ENCODE assay signal across 8 cellular contexts in genomic region chr16:85027349-85027967, GRCh38. TPM values are rescaled to one million over a fixed set of nuclear protein-coding genes. Genes with fewer than 3 reads are reported as not detected.
DNase-seq lines count a peak whose midpoint lies in the region; ATAC-seq lines count a peak whose summit lies in the region.

Gene KIAA0513 (plus strand): TSS chr16:85027795. CDS start chr16:85067072, 39,277 bp downstream.

- H3K4me1 Mint-ChIP-seq in IgD-negative memory B cell, result peaks cover 25 to 36% (median 32%) of the 10 kb centered on the region in 3 donors
- H3K4me1 Mint-ChIP-seq in activated T-cell treated with anti-CD3 and anti-CD28 coated beads, Interleukin-2, amount 50 U/mL, for 4 hours (ENCODE audit: low read depth), result peaks cover 41% of the 10 kb centered on the region

- H3K4me3 Mint-ChIP-seq in IgD-negative memory B cell, result peak within 1 kb of the TSS; percentile 83 to 99 (median 93)
- peak within 1 kb of the TSS; percentile 91 for H3K4me3 Mint-ChIP-seq in activated T-cell treated with anti-CD3 and anti-CD28 coated beads, Interleukin-2, amount 50 U/mL, for 4 hours

- DNase-seq in DMS153 treated with DMSO at 0.1 percent for 48 hours (lab: John Stamatoyannopoulos, UW; ENCODE audit: unreplicated experiment), result peak; percentile 76
- peak; percentile 50 for DNase-seq in OCI-M2 (lab: John Stamatoyannopoulos, UW; ENCODE audit: unreplicated experiment)
- peak; percentile 96 for DNase-seq in activated T-cell treated with anti-CD3 and anti-CD28 coated beads, Interleukin-2, amount 50 U/mL, for 4 hours
- DNase-seq in myocyte (ENCODE audit: low read depth), result peak; percentile 95
- DNase-seq in stimulated activated CD8-positive, alpha-beta memory T cell treated with anti-CD3 and anti-CD28 coated beads, Interleukin-7, amount 100 ng/mL, for 4 hours (ENCODE audit: low read depth in 2 of 2), result peak; percentile 89 to 94

- peaks cover 8% of the 10 kb centered on the region for H3K27me3 Mint-ChIP-seq in IgD-negative memory B cell
- no peaks in the 10 kb centered on the region for H3K27me3 Mint-ChIP-seq in activated T-cell treated with anti-CD3 and anti-CD28 coated beads, Interleukin-2, amount 50 U/mL, for 4 hours (ENCODE audit: low read depth)

- H3K27ac Mint-ChIP-seq in IgD-negative memory B cell, result peak within 1 kb of the TSS; percentile 81 to 99 (median 97)

- peaks cover 2% of the 10 kb centered on the region for H3K36me3 Mint-ChIP-seq in IgD-negative memory B cell
- H3K36me3 Mint-ChIP-seq in activated T-cell treated with anti-CD3 and anti-CD28 coated beads, Interleukin-2, amount 50 U/mL, for 4 hours (ENCODE audit: insufficient read depth), result peaks cover 4% of the 10 kb centered on the region

- H3K9me3 Mint-ChIP-seq in IgD-negative memory B cell, result no peaks in the 10 kb centered on the region
- no peaks in the 10 kb centered on the region for H3K9me3 Mint-ChIP-seq in activated T-cell treated with anti-CD3 and anti-CD28 coated beads, Interleukin-2, amount 50 U/mL, for 4 hours

- peak; percentile 74 for ATAC-seq in GM21528 (IDR thresholded peaks at IDR 0.05; ENCODE audit: low FRiP score, unreplicated experiment)
- peak; percentile 57 to 67 for ATAC-seq in activated T-cell treated with anti-CD3 and anti-CD28 coated beads, Interleukin-2, amount 50 U/mL, for 4 hours
- peak; percentile 79 for ATAC-seq in esophagus mucosa

RNA-seq across cellular contexts. Expression of gene KIAA0513, which starts in this region (rescaled TPM):
- polyA plus RNA-seq in IgD-negative memory B cell, result 1.1 TPM
- 10 to 100 TPM; 13.6 to 19.6 (median 17.6) TPM for total RNA-seq in activated T-cell treated with anti-CD3 and anti-CD28 coated beads, Interleukin-2, amount 50 U/mL, for 4 hours
- 8.1 TPM for total RNA-seq in esophagus mucosa
- 11.9 and 17.9 TPM in 2 replicates for total RNA-seq in myocyte
- 11.4 TPM for polyA plus RNA-seq in myocyte (2012)

Comparison
In these comparisons a context has a peak if more than half of its experiments do, and no peak if none do; other contexts are left out.
1. Peak in every context shown above with its lines: DNase-seq and ATAC-seq.